1 cellular context compared by ENCODE assay signal in genomic region chr7:140506788-140507464, GRCh38.
TF ChIP-seq lines count a peak whose summit lies in the region.

No MANE protein-coding gene starts in this region.

TF ChIP-seq in HEK293, 187 proteins besides CTCF, POLR2A, EP300 and RAD21 (continued from another document and continues in another):
- no peak for TF ChIP-seq ZBTB26 (tag by site-specific recombination; optimal IDR thresholded peaks at IDR 0.05)
- no peak for TF ChIP-seq PRDM4 (tag by site-specific recombination; IDR thresholded peaks at IDR 0.05)
- TF ChIP-seq ZIC2 (tag by site-specific recombination; IDR thresholded peaks at IDR 0.05): peak; percentile 74
- TF ChIP-seq, protein P1, sequence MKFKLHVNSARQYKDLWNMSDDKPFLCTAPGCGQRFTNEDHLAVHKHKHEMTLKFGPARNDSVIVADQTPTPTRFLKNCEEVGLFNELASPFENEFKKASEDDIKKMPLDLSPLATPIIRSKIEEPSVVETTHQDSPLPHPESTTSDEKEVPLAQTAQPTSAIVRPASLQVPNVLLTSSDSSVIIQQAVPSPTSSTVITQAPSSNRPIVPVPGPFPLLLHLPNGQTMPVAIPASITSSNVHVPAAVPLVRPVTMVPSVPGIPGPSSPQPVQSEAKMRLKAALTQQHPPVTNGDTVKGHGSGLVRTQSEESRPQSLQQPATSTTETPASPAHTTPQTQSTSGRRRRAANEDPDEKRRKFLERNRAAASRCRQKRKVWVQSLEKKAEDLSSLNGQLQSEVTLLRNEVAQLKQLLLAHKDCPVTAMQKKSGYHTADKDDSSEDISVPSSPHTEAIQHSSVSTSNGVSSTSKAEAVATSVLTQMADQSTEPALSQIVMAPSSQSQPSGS (tag by site-specific recombination; IDR thresholded peaks at IDR 0.05; ENCODE audit: low read depth): no peak
- no peak for TF ChIP-seq ZBTB7A (tag by site-specific recombination; IDR thresholded peaks at IDR 0.05; ENCODE audit: low read depth)
- peak; percentile 73; the same call in 1 of the 2 replicates for TF ChIP-seq WT1 (tag by site-specific recombination; IDR thresholded peaks at IDR 0.05)
- peak; percentile 64; the same call in 1 of the 2 replicates for TF ChIP-seq ZBTB17 (tag by site-specific recombination; IDR thresholded peaks at IDR 0.05)
- TF ChIP-seq ZNF311 (tag by site-specific recombination; IDR thresholded peaks at IDR 0.05; ENCODE audit: borderline replicate concordance): no peak
- TF ChIP-seq ZNF2 (tag by site-specific recombination; IDR thresholded peaks at IDR 0.05): 0 out of 2 replicates have a peak, but pooled peaks have one; percentile 30
- TF ChIP-seq ZNF266 (tag by site-specific recombination; IDR thresholded peaks at IDR 0.05; ENCODE audit: low read depth): no peak
- no peak for TF ChIP-seq ZNF513 (tag by site-specific recombination; IDR thresholded peaks at IDR 0.05)
- no peak for TF ChIP-seq ZNF280D (tag by site-specific recombination; IDR thresholded peaks at IDR 0.05)
- peak; percentile 99 for TF ChIP-seq SCRT2 (tag by site-specific recombination; IDR thresholded peaks at IDR 0.05)
- TF ChIP-seq ZNF174 (tag by site-specific recombination; IDR thresholded peaks at IDR 0.05): no peak
- TF ChIP-seq, protein P2, sequence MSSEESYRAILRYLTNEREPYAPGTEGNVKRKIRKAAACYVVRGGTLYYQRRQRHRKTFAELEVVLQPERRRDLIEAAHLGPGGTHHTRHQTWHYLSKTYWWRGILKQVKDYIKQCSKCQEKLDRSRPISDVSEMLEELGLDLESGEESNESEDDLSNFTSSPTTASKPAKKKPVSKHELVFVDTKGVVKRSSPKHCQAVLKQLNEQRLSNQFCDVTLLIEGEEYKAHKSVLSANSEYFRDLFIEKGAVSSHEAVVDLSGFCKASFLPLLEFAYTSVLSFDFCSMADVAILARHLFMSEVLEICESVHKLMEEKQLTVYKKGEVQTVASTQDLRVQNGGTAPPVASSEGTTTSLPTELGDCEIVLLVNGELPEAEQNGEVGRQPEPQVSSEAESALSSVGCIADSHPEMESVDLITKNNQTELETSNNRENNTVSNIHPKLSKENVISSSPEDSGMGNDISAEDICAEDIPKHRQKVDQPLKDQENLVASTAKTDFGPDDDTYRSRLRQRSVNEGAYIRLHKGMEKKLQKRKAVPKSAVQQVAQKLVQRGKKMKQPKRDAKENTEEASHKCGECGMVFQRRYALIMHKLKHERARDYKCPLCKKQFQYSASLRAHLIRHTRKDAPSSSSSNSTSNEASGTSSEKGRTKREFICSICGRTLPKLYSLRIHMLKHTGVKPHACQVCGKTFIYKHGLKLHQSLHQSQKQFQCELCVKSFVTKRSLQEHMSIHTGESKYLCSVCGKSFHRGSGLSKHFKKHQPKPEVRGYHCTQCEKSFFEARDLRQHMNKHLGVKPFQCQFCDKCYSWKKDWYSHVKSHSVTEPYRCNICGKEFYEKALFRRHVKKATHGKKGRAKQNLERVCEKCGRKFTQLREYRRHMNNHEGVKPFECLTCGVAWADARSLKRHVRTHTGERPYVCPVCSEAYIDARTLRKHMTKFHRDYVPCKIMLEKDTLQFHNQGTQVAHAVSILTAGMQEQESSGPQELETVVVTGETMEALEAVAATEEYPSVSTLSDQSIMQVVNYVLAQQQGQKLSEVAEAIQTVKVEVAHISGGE (tag by site-specific recombination; conservative IDR thresholded peaks at IDR 0.05; ENCODE audit: low read depth): no peak
- peak; percentile 90 for TF ChIP-seq PATZ1 (tag by site-specific recombination; IDR thresholded peaks at IDR 0.05)
- TF ChIP-seq ZNF341 (tag by site-specific recombination; IDR thresholded peaks at IDR 0.05; ENCODE audit: low read depth): peak; percentile 91
- no peak for TF ChIP-seq MEIS1 (CRISPR knock-in tag; IDR thresholded peaks at IDR 0.05; ENCODE audit: borderline replicate concordance)
- TF ChIP-seq ZSCAN18 (tag by site-specific recombination; IDR thresholded peaks at IDR 0.05): no peak
- TF ChIP-seq ZNF530 (tag by site-specific recombination; IDR thresholded peaks at IDR 0.05; ENCODE audit: low read depth): no peak
- no peak for TF ChIP-seq ZNF660 (tag by site-specific recombination; IDR thresholded peaks at IDR 0.05)
- TF ChIP-seq, protein P3, sequence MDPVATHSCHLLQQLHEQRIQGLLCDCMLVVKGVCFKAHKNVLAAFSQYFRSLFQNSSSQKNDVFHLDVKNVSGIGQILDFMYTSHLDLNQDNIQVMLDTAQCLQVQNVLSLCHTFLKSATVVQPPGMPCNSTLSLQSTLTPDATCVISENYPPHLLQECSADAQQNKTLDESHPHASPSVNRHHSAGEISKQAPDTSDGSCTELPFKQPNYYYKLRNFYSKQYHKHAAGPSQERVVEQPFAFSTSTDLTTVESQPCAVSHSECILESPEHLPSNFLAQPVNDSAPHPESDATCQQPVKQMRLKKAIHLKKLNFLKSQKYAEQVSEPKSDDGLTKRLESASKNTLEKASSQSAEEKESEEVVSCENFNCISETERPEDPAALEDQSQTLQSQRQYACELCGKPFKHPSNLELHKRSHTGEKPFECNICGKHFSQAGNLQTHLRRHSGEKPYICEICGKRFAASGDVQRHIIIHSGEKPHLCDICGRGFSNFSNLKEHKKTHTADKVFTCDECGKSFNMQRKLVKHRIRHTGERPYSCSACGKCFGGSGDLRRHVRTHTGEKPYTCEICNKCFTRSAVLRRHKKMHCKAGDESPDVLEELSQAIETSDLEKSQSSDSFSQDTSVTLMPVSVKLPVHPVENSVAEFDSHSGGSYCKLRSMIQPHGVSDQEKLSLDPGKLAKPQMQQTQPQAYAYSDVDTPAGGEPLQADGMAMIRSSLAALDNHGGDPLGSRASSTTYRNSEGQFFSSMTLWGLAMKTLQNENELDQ (tag by site-specific recombination; IDR thresholded peaks at IDR 0.05; ENCODE audit: low read depth): no peak
- no peak for TF ChIP-seq ZNF138 (tag by site-specific recombination; IDR thresholded peaks at IDR 0.05; ENCODE audit: borderline replicate concordance)
- no peak for TF ChIP-seq ZNF521 (tag by site-specific recombination; IDR thresholded peaks at IDR 0.05)
- peak; percentile 92 for TF ChIP-seq OSR2 (tag by site-specific recombination; IDR thresholded peaks at IDR 0.05)
- TF ChIP-seq OVOL3 (tag by site-specific recombination; IDR thresholded peaks at IDR 0.05): no peak
- TF ChIP-seq HOXA7 (CRISPR knock-in tag; IDR thresholded peaks at IDR 0.05; ENCODE audit: borderline replicate concordance): no peak
- no peak for TF ChIP-seq ZNF239 (tag by site-specific recombination; IDR thresholded peaks at IDR 0.05)
- TF ChIP-seq PRDM10 (tag by site-specific recombination; IDR thresholded peaks at IDR 0.05): peak; percentile 47
